In genomic region chr11:66707486-66707885, GRCh38 we compare ENCODE assay signal across 35 cellular contexts.
"Had no signal": no experiment of that assay in that cellular context is flagged by ENCODE, and none has a peak within 500 bp of the region (broad histone marks: within the 10 kb centered on the region; RNA-seq: fewer than 3 reads in every experiment).

No MANE protein-coding gene starts in this region.

- H3K27ac Mint-ChIP-seq: activated CD4-positive, alpha-beta memory T cell treated with anti-CD3 and anti-CD28 coated beads, Interleukin-2, amount 10 ng/mL, durations not matched to agents 7 days and 5 days; activated CD8-positive, alpha-beta memory T cell treated with anti-CD3 and anti-CD28 coated beads, Interleukin-2, amount 10 ng/mL, durations not matched to agents 7 days and 5 days; activated naive CD4-positive, alpha-beta T cell treated with anti-CD3 and anti-CD28 coated beads, Interleukin-2, amount 10 ng/mL, durations not matched to agents 7 days and 5 days; activated naive CD8-positive, alpha-beta T cell treated with anti-CD3 and anti-CD28 coated beads, Interleukin-2, amount 10 ng/mL, durations not matched to agents 7 days and 5 days had no signal

- H3K9me3 Mint-ChIP-seq: activated CD4-positive, alpha-beta memory T cell treated with anti-CD3 and anti-CD28 coated beads, Interleukin-2, amount 10 ng/mL, durations not matched to agents 7 days and 5 days; activated naive CD4-positive, alpha-beta T cell treated with anti-CD3 and anti-CD28 coated beads, Interleukin-2, amount 10 ng/mL, durations not matched to agents 7 days and 5 days; activated naive CD8-positive, alpha-beta T cell treated with anti-CD3 and anti-CD28 coated beads, Interleukin-2, amount 10 ng/mL, durations not matched to agents 7 days and 5 days had no signal

- H3K27ac ChIP-seq: ascending aorta, breast epithelium, KMS-11, Peyer's patch, WERI-Rb-1 had no signal

- H3K36me3 Mint-ChIP-seq: activated CD8-positive, alpha-beta memory T cell treated with anti-CD3 and anti-CD28 coated beads, Interleukin-2, amount 10 ng/mL, durations not matched to agents 7 days and 5 days; activated naive CD4-positive, alpha-beta T cell treated with anti-CD3 and anti-CD28 coated beads, Interleukin-2, amount 10 ng/mL, durations not matched to agents 7 days and 5 days; activated naive CD8-positive, alpha-beta T cell treated with anti-CD3 and anti-CD28 coated beads, Interleukin-2, amount 10 ng/mL, durations not matched to agents 7 days and 5 days had no signal

- DNase-seq: activated CD4-positive, alpha-beta memory T cell treated with anti-CD3 and anti-CD28 coated beads, Interleukin-2, amount 10 ng/mL, durations not matched to agents 7 days and 5 days; activated CD4-positive, alpha-beta T cell treated with anti-CD3 and anti-CD28 coated beads for 1 hour; activated CD4-positive, alpha-beta T cell treated with anti-CD3 and anti-CD28 coated beads for 48 hours; activated CD4-positive, CD25-positive, alpha-beta regulatory T cell; activated CD8-positive, alpha-beta memory T cell treated with anti-CD3 and anti-CD28 coated beads for 24 hours; activated CD8-positive, alpha-beta memory T cell treated with anti-CD3 and anti-CD28 coated beads, Interleukin-2, amount 10 ng/mL, durations not matched to agents 7 days and 5 days; activated CD8-positive, alpha-beta memory T cell treated with anti-CD3 and anti-CD28 coated beads, Interleukin-2, amount 50 U/mL, for 48 hours; activated effector memory CD4-positive, alpha-beta T cell treated with Interleukin-2 at 50 U/mL for 16 hours; activated naive CD4-positive, alpha-beta T cell treated with anti-CD3 and anti-CD28 coated beads, Interleukin-2, amount 10 ng/mL, durations not matched to agents 7 days and 5 days; activated naive CD8-positive, alpha-beta T cell treated with anti-CD3 and anti-CD28 coated beads, Interleukin-2, amount 10 ng/mL, durations not matched to agents 7 days and 5 days; activated T-cell treated with anti-CD3 and anti-CD28 coated beads, Interleukin-2, amount 50 U/mL, for 48 hours; amygdala; MM.1S; MV-4-11; NCI-H1092; NCI-H1436 treated with DMSO at 0.1 percent for 48 hours; NCI-H1694 treated with DMSO at 0.1 percent for 48 hours; NCI-H2029; NCI-H345; NCI-H510A; NCI-H526; NCI-H748 treated with DMSO at 0.1 percent for 48 hours; NK-92 treated with Interleukin-12 subunit alpha and Interleukin-12 subunit beta, amount 100 ng/mL, for 24 hours; PC-3; Peyer's patch; Right ventricle myocardium superior; RPMI8226; SW 1271; T-helper 1 cell; T-helper 2 cell; T-helper 9 cell; WERI-Rb-1 had no signal

- H3K4me3 ChIP-seq: ascending aorta, breast epithelium, Peyer's patch had no signal

- H3K9ac ChIP-seq: KMS-11 had no signal

- H3K36me3 ChIP-seq: ascending aorta, breast epithelium, Peyer's patch had no signal

- H3K27me3 ChIP-seq: ascending aorta, breast epithelium, Peyer's patch had no signal

- ATAC-seq: activated CD8-positive, alpha-beta memory T cell treated with anti-CD3 and anti-CD28 coated beads, Interleukin-2, amount 10 ng/mL, durations not matched to agents 7 days and 5 days; PC-3 had no signal

- H3K4me1 ChIP-seq: ascending aorta, breast epithelium, Peyer's patch had no signal

- H3K9me3 ChIP-seq: ascending aorta, breast epithelium, Peyer's patch had no signal

- H3K4me3 Mint-ChIP-seq: activated CD4-positive, alpha-beta memory T cell treated with anti-CD3 and anti-CD28 coated beads, Interleukin-2, amount 10 ng/mL, durations not matched to agents 7 days and 5 days; activated CD8-positive, alpha-beta memory T cell treated with anti-CD3 and anti-CD28 coated beads, Interleukin-2, amount 10 ng/mL, durations not matched to agents 7 days and 5 days; activated naive CD4-positive, alpha-beta T cell treated with anti-CD3 and anti-CD28 coated beads, Interleukin-2, amount 10 ng/mL, durations not matched to agents 7 days and 5 days; activated naive CD8-positive, alpha-beta T cell treated with anti-CD3 and anti-CD28 coated beads, Interleukin-2, amount 10 ng/mL, durations not matched to agents 7 days and 5 days had no signal

- H3K27me3 Mint-ChIP-seq: activated CD4-positive, alpha-beta memory T cell treated with anti-CD3 and anti-CD28 coated beads, Interleukin-2, amount 10 ng/mL, durations not matched to agents 7 days and 5 days; activated CD8-positive, alpha-beta memory T cell treated with anti-CD3 and anti-CD28 coated beads, Interleukin-2, amount 10 ng/mL, durations not matched to agents 7 days and 5 days; activated naive CD4-positive, alpha-beta T cell treated with anti-CD3 and anti-CD28 coated beads, Interleukin-2, amount 10 ng/mL, durations not matched to agents 7 days and 5 days; activated naive CD8-positive, alpha-beta T cell treated with anti-CD3 and anti-CD28 coated beads, Interleukin-2, amount 10 ng/mL, durations not matched to agents 7 days and 5 days had no signal

- H3K4me2 ChIP-seq: KMS-11 had no signal
